8 cellular contexts compared by ENCODE assay signal in the genomic region with DNA sequence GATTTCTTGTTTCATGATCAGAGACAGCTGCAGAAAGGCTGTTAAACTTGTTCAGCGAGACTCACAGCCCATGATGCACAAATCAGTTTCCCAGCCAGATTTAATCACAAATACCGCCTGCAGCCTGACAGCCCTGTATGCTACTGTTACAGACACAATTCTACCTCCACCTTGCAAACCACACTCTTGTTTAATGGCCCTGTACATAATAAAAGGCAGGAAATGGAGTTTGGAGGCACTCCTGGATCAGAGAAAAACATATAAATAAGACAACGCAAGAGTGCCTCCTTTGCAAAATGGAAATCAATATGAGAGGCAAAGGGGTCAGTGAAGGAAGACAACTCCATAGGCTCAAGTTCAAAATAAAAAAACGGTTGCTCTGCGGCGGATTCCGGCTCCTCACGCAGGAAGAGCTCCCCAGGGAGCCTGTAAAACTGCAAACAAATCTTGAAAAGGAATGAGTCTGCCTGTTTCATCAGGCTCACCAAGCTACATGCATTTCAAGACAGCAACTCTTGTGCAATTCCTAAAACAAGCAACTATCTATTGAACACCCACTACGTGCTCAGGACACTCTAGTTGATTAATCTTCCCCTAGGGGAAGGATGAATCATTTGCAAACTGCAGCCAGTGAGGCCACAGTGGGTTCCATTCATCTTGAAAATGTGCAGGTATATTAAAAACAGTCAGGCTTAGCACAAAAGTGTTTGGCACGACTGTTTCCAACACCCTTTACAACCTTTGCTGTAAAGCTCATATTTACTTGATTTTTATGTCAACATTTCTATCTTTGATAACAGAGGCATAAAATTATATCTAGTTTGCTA. TPM values are rescaled to one million over a fixed set of nuclear protein-coding genes. Genes with fewer than 3 reads are reported as not detected.
A peak's percentile ranks its signal among the peaks of the same experiment; 100 is the strongest.
DNase-seq lines count a peak whose midpoint lies in the region; ATAC-seq lines count a peak whose summit lies in the region.

No MANE protein-coding gene starts in this region.

- no peak overlapping the region for H4K91ac ChIP-seq in mesenchymal stem cell (ENCODE audit: low read length)

- intact Hi-C loops in posterior vena cava (cut with DNase I) = no loop called here

- H3K27ac ChIP-seq in mesenchymal stem cell (ENCODE audit: low read length, poor library complexity, severe bottlenecking) = peak overlapping the region; percentile 69

- no peak overlapping the region for H3K14ac ChIP-seq in mesenchymal stem cell (ENCODE audit: low read length in 2 of 2)

- H3K9me3 ChIP-seq in mesenchymal stem cell (ENCODE audit: control insufficient read depth, low read length) = no peaks in the 10 kb centered on the region

- DNase-seq in DMS53 treated with DMSO at 0.1 percent for 48 hours (lab: John Stamatoyannopoulos, UW; ENCODE audit: unreplicated experiment) = peak; percentile 54
- DNase-seq in NCI-H1105 treated with DMSO at 0.1 percent for 48 hours (lab: John Stamatoyannopoulos, UW) = peak; percentile 65
- DNase-seq in astrocyte of the hippocampus (ENCODE audit: low read depth, low spot score) = peak; percentile 16
- peak; percentile 93 for DNase-seq in mesenchymal stem cell
- no peak for DNase-seq in ACHN
- DNase-seq in posterior vena cava (ENCODE audit: low spot score) = no peak
- DNase-seq in stimulated activated naive CD4-positive, alpha-beta T cell (lab: John Stamatoyannopoulos, UW) = no peak

- H2BK5ac ChIP-seq in mesenchymal stem cell (ENCODE audit: low read depth, low read length, poor library complexity, severe bottlenecking) = no peak overlapping the region

- peak overlapping the region; percentile 44 for H3K4me2 ChIP-seq in mesenchymal stem cell (ENCODE audit: low read length, poor library complexity, severe bottlenecking)

- H3K23ac ChIP-seq in mesenchymal stem cell (ENCODE audit: low read length in 2 of 2) = no peak overlapping the region

- no peaks in the 10 kb centered on the region for H3K27me3 ChIP-seq in mesenchymal stem cell (ENCODE audit: control insufficient read depth in 1 of 2, insufficient read depth in 1 of 2, low read length in 2 of 2)

- no peaks in the 10 kb centered on the region for H3K36me3 ChIP-seq in mesenchymal stem cell (ENCODE audit: control insufficient read depth in 1 of 2, insufficient read depth in 2 of 2, low read depth in 1 of 2, low read length in 2 of 2)

- H3K79me1 ChIP-seq in mesenchymal stem cell (replicated peaks; ENCODE audit: low read length, poor library complexity, severe bottlenecking) = peaks cover 7% of the 10 kb centered on the region

- H2AFZ ChIP-seq in mesenchymal stem cell (ENCODE audit: low read depth, low read length) = no peak overlapping the region

- peaks cover 9% of the 10 kb centered on the region for H3K4me1 ChIP-seq in mesenchymal stem cell (ENCODE audit: control insufficient read depth, insufficient read depth, low read depth, low read length)

- in situ Hi-C loops in ACHN (cut with HindIII; ENCODE audit: low pct_ligation_motif_present, low pct_unique_long_range_greater_than_20kb, low sequenced_read_pairs) = no loop called here

- 2% methylated on average over 9 of the region's 10 CpGs for WGBS in mesenchymal stem cell

- peak overlapping the region in 1 of 2 experiments; percentile 52 for H3K18ac ChIP-seq in mesenchymal stem cell (ENCODE audit: low read depth in 1 of 2, low read length in 2 of 2)

- H3K9ac ChIP-seq in mesenchymal stem cell (ENCODE audit: low read length) = peak overlapping the region; percentile 72

- H2BK15ac ChIP-seq in mesenchymal stem cell (ENCODE audit: low read depth, poor library complexity, severe bottlenecking) = no peak overlapping the region

- H2BK120ac ChIP-seq in mesenchymal stem cell (ENCODE audit: low read depth, low read length) = no peak overlapping the region

- H2AK5ac ChIP-seq in mesenchymal stem cell (ENCODE audit: low read length, severe bottlenecking) = no peak overlapping the region

- H4K8ac ChIP-seq in mesenchymal stem cell (ENCODE audit: low read length) = no peak overlapping the region

- peak overlapping the region in 1 of 2 experiments; percentile 55 for H3K4me3 ChIP-seq in mesenchymal stem cell (ENCODE audit: insufficient read depth in 1 of 2, low read depth in 1 of 2, low read length in 2 of 2)

- no peak overlapping the region for H2BK12ac ChIP-seq in mesenchymal stem cell (ENCODE audit: low read length in 2 of 2)

- H3K4ac ChIP-seq in mesenchymal stem cell (ENCODE audit: low read depth in 1 of 2, low read length in 2 of 2) = no peak overlapping the region

- ATAC-seq in GM21576 (IDR thresholded peaks at IDR 0.05; ENCODE audit: unreplicated experiment) = no peak

RNA-seq across cellular contexts. Expression of a gene that starts 37.5 kb away (rescaled TPM):
- 10.0 TPM for polyA plus RNA-seq in mesenchymal stem cell (2013, experiment 1 of 2)
- 10.1 TPM for polyA plus RNA-seq in mesenchymal stem cell (2013, experiment 2 of 2)
- total RNA-seq in posterior vena cava = 10 to 100 TPM; 13.5 to 13.9 TPM

Comparison
In these comparisons a context has a peak if more than half of its experiments do, and no peak if none do; other contexts are left out.
1. DNase-seq: peak in DMS53 treated with DMSO at 0.1 percent for 48 hours (single experiment), NCI-H1105 treated with DMSO at 0.1 percent for 48 hours (single experiment), astrocyte of the hippocampus (single experiment) and mesenchymal stem cell (single experiment); none in ACHN (single experiment), posterior vena cava (single experiment) and stimulated activated naive CD4-positive, alpha-beta T cell (0 of 6).